ENCODE assay signal across 8 cellular contexts in the genomic region with DNA sequence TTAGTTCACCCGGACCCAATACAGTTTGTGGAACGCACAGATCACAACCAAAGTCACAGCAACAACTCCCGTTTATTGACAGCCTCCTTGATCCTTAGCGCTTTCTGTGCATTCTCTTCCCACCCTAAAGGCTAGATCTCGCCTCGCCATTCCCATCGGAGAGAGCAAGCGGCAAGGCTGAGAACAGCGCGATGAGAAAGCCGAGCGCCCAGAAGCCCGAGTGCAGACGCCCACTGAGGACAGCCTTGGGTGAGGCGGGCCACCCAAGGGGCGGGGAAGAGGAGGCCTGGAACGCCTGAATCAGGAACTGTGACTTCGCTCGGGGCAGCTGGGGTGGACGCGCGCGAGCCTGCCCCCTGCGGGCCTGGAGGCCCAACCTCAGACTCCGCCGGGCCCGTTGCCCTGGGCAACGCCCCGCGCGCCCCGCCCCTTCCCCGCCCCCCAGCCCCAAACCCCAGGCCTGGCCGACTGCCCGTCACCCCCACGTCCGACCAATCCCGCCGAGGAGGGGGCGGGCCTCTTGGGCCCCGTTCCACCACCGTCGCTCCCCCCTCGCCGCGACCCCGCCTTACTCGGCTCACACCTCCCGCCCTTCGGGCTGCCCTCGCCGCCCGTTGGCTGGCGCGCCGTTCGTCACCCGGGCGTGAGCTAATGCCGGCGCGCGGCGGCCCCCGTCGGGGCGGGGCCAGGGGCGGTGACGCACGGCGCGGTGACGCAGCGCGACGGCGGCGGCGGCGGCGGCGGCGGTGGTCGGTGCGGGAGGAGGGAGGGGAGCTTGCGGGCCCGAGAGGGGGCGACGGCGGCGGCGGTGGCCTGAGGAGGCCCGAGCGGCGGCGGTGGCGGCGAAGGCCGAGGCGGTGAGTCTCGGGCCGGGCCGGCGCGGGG. TPM values are rescaled to one million over a fixed set of nuclear protein-coding genes. Genes with fewer than 3 reads are reported as not detected.
DNase-seq lines count a peak whose midpoint lies in the region; ATAC-seq and TF ChIP-seq lines count a peak whose summit lies in the region.

A gene with protein sequence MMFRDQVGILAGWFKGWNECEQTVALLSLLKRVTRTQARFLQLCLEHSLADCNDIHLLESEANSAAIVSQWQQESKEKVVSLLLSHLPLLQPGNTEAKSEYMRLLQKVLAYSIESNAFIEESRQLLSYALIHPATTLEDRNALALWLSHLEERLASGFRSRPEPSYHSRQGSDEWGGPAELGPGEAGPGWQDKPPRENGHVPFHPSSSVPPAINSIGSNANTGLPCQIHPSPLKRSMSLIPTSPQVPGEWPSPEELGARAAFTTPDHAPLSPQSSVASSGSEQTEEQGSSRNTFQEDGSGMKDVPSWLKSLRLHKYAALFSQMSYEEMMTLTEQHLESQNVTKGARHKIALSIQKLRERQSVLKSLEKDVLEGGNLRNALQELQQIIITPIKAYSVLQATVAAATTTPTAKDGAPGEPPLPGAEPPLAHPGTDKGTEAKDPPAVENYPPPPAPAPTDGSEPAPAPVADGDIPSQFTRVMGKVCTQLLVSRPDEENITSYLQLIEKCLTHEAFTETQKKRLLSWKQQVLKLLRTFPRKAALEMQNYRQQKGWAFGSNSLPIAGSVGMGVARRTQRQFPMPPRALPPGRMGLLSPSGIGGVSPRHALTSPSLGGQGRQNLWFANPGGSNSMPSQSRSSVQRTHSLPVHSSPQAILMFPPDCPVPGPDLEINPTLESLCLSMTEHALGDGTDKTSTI (plus strand): TSS at position 702 of the 885 bp plus-strand sequence. CDS start 14,473 bp downstream, outside the sequence.

- H3K27me3 ChIP-seq in left ventricle myocardium inferior (ENCODE audit: low read depth) (no peaks in the 10 kb centered on the region), prostate gland (replicated peaks; ENCODE audit: insufficient read depth) (no peaks in the 10 kb centered on the region)

- 0% methylated on average over 34 of the region's 105 CpGs for WGBS in prostate gland
- whole genome bisulfite sequencing in urinary bladder, result under 1% methylated on average over 99 of the region's 105 CpGs

- TF ChIP-seq CTCF in GM13977 (IDR thresholded peaks at IDR 0.05; ENCODE audit: extremely low read depth, insufficient read depth, missing control alignments) (peak; percentile 78), left ventricle myocardium inferior (IDR thresholded peaks at IDR 0.05; ENCODE audit: borderline replicate concordance) (peak; percentile 89), prostate gland (IDR thresholded peaks at IDR 0.05) (peak; percentile 61 to 91 (median 86))

- DNase-seq in GM13977 (ENCODE audit: low spot score) (peak; percentile 99), NCI-H146 treated with DMSO at 0.1 percent for 48 hours (lab: John Stamatoyannopoulos, UW; ENCODE audit: unreplicated experiment) (peak; percentile 97), amniotic stem cell (lab: John Stamatoyannopoulos, UW) (peak; percentile 98), left ventricle myocardium inferior (peak; percentile 99), prostate gland (ENCODE audit: low spot score) (peak; percentile 98)

- H3K36me3 ChIP-seq in left ventricle myocardium inferior (no peaks in the 10 kb centered on the region), prostate gland (no peaks in the 10 kb centered on the region), urinary bladder (ENCODE audit: insufficient read depth) (no peaks in the 10 kb centered on the region)

- H3K4me3 ChIP-seq in left ventricle myocardium inferior (peak within 1 kb of the TSS; percentile 93), prostate gland (peak within 1 kb of the TSS; percentile 83 to 90), urinary bladder (ENCODE audit: low read depth, low read length) (peak within 1 kb of the TSS; percentile 92)

- H3K9me3 ChIP-seq in left ventricle myocardium inferior (replicated peaks) (no peaks in the 10 kb centered on the region), prostate gland (no peaks in the 10 kb centered on the region)

- peak; percentile 82 for ATAC-seq in HG02884 (IDR thresholded peaks at IDR 0.05; ENCODE audit: unreplicated experiment)

- H3K4me1 ChIP-seq in left ventricle myocardium inferior (peaks cover 63% of the 10 kb centered on the region), prostate gland (replicated peaks) (peaks cover 5% of the 10 kb centered on the region), urinary bladder (ENCODE audit: insufficient read depth) (no peaks in the 10 kb centered on the region)

- in situ Hi-C loops in GM13977 (cut with MboI; ENCODE audit: low pct_unique_long_range_greater_than_20kb, low sequenced_read_pairs, unreplicated experiment), result no loop called here

- peak; percentile 88 for TF ChIP-seq POLR2A in prostate gland (IDR thresholded peaks at IDR 0.05)

- intact Hi-C loops in T-helper 1 cell treated with Interleukin-12 subunit alpha and Interleukin-12 subunit beta and Interleukin-4 antibody, amounts not matched to agents 30 ng/mL and 1 ng/mL, for 36 hours (cut with micrococcal nuclease), result loop anchor here (1.0 to 10.0 kb wide), 12 partner anchors 9 to 943 kb away; a partner anchor contains a TSS
- intact Hi-C loops in left ventricle myocardium inferior (cut with micrococcal nuclease) (no loop called here), prostate gland (cut with DNase I) (loop anchor here (2.0 to 5.0 kb wide), 2 partner anchors 49 to 70 kb away; a partner anchor contains a TSS)

- H3K27ac ChIP-seq in left ventricle myocardium inferior (replicated peaks), result peak within 1 kb of the TSS; percentile 95
- peak within 1 kb of the TSS; percentile 87 to 91 for H3K27ac ChIP-seq in prostate gland
- H3K27ac ChIP-seq in urinary bladder (ENCODE audit: low read depth), result peak within 1 kb of the TSS; percentile 91

RNA-seq across cellular contexts. Expression of the gene that starts here (rescaled TPM):
- 55.5 and 56.0 TPM in 2 replicates for total RNA-seq in T-helper 1 cell treated with Interleukin-12 subunit alpha and Interleukin-12 subunit beta and Interleukin-4 antibody, amounts not matched to agents 30 ng/mL and 1 ng/mL, for 36 hours
- total RNA-seq in left ventricle myocardium inferior (47.9 TPM), prostate gland (100 to 1,000 TPM; 133 to 227 TPM), urinary bladder (37.3 TPM)
- polyA plus RNA-seq in urinary bladder, result 118 TPM

Comparison
In these comparisons a context has a peak if more than half of its experiments do, and no peak if none do; other contexts are left out.
1. Peak in every context shown above with its lines: DNase-seq, ATAC-seq, H3K4me3 ChIP-seq and H3K27ac ChIP-seq.